17 cellular contexts compared by ENCODE assay signal in the genomic region with DNA sequence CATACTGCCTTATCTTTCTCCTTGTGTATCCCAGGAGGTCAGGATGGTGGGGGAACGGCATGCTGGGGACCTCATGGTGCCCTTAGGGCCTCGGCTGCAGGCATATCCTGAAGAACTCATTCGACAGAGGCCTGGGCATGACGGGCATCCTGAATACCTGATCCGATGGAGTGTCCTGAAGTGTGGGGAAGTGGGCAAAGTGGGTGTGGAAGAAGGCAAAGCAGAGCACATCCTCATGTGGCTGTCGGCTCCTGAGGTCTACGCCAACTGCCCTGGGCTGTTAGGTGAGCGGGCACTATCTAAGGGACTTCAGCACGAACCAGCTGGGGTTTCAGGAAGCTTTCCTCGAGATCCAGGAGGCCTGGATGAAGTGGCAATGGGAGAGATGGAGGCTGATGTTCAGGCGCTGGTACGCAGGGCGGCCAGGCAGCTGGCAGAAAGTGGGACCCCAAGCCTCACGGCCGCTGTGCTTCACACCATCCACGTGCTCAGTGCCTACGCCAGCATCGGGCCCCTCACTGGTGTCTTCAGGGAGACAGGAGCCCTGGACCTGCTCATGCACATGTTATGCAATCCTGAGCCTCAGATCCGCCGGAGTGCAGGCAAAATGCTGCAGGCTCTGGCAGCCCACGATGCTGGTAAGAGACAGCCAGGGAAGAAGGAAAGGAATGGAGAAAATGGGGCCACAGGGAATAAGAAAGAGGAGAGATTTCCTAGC. TPM values are rescaled to one million over a fixed set of nuclear protein-coding genes. Genes with fewer than 3 reads are reported as not detected.
A peak's percentile ranks its signal among the peaks of the same experiment; 100 is the strongest.
DNase-seq lines count a peak whose midpoint lies in the region; ATAC-seq and TF ChIP-seq lines count a peak whose summit lies in the region.
"Had no signal": no experiment of that assay in that cellular context is flagged by ENCODE, and none has a peak within 500 bp of the region (broad histone marks: within the 10 kb centered on the region; RNA-seq: fewer than 3 reads in every experiment).

No MANE protein-coding gene starts in this region.

- peaks cover 0 to 3% of the 10 kb centered on the region in 2 donors for H3K9me3 ChIP-seq in neuronal stem cell (replicated peaks in 1 of 2; ENCODE audit: control insufficient read depth in 2 of 2, insufficient read depth in 1 of 2, low read depth in 1 of 2, low read length in 2 of 2)

- no peak overlapping the region for H3K4ac ChIP-seq in neuronal stem cell (ENCODE audit: low read length)

- H3K18ac ChIP-seq in neuronal stem cell (ENCODE audit: low read length), result no peak overlapping the region

- DNase-seq in T-helper 2 cell treated with Interferon-gamma antibody and Interleukin-4, amounts not matched to agents 5 μg/mL and 100 μg/mL, for 36 hours (ENCODE audit: low spot score), result no peak
- DNase-seq in T-helper 2 cell (no peak), dorsolateral prefrontal cortex (peak in 7 of 10 donors; percentile 39 to 76 (median 62)), neuronal stem cell (ENCODE audit: low spot score) (no peak), SK-N-DZ (ENCODE audit: low spot score) (no peak), NCI-H2171 (lab: John Stamatoyannopoulos, UW) (no peak)
- DNase-seq: activated CD4-positive, alpha-beta T cell treated with anti-CD3 and anti-CD28 coated beads for 4 hours; activated naive CD4-positive, alpha-beta T cell treated with anti-CD3 and anti-CD28 coated beads, Interleukin-2, amount 50 U/mL, for 16 hours; NCI-H2081 treated with DMSO at 0.1 percent for 48 hours; NCI-H82; stimulated activated CD4-positive, alpha-beta T cell treated with anti-CD3 and anti-CD28 coated beads, Interleukin-1b, Interleukin-23, amount 100 ng/mL, for 48 hours had no signal

- peak overlapping the region; percentile 45 for H3K4me3 Mint-ChIP-seq in T-helper 2 cell treated with Interferon-gamma antibody and Interleukin-4, amounts not matched to agents 5 μg/mL and 100 μg/mL, for 36 hours
- peak overlapping the region in 3 of 4 donors; percentile 70 to 84 (median 76) for H3K4me3 Mint-ChIP-seq in IgD-negative memory B cell

- peaks cover 7 to 10% of the 10 kb centered on the region in 2 donors for H3K4me1 ChIP-seq in neuronal stem cell (ENCODE audit: control insufficient read depth in 2 of 2, insufficient read depth in 1 of 2, low read depth in 1 of 2, low read length in 2 of 2)

- no peaks in the 10 kb centered on the region for H3K79me1 ChIP-seq in neuronal stem cell (ENCODE audit: low read depth, low read length)

- WGBS in neuronal stem cell (ENCODE audit: extremely low coverage in 2 of 2, insufficient read length in 2 of 2, insufficient replicate concordance in 1 of 2), 2 donors, result no CpG with 5 or more reads among the region's 21 CpGs

- H3K14ac ChIP-seq in neuronal stem cell (ENCODE audit: low read length), result no peak overlapping the region

- ATAC-seq in HG03520 (IDR thresholded peaks at IDR 0.05; ENCODE audit: unreplicated experiment), result no peak
- ATAC-seq: GM12878 had no signal

- no peak overlapping the region for H2AK5ac ChIP-seq in neuronal stem cell (ENCODE audit: low read depth, low read length)

- H3K9ac ChIP-seq in neuronal stem cell (ENCODE audit: low read depth, low read length, poor library complexity), result peak overlapping the region; percentile 54

- H3K27ac ChIP-seq in dorsolateral prefrontal cortex (peak overlapping the region in 47 of 59 donors; percentile 7 to 81 (median 61)), neuronal stem cell (replicated peaks; ENCODE audit: low read length) (no peak overlapping the region)

- H3K23ac ChIP-seq in neuronal stem cell (ENCODE audit: low read depth, low read length, poor library complexity), result peak overlapping the region; percentile 49

- H2BK120ac ChIP-seq in neuronal stem cell (ENCODE audit: low read depth, low read length), result no peak overlapping the region

- no peak overlapping the region for H2BK15ac ChIP-seq in neuronal stem cell (ENCODE audit: low read length)

- H3K27me3 Mint-ChIP-seq in T-helper 2 cell treated with Interferon-gamma antibody and Interleukin-4, amounts not matched to agents 5 μg/mL and 100 μg/mL, for 36 hours (ENCODE audit: low read depth), result no peaks in the 10 kb centered on the region
- no peaks in the 10 kb centered on the region for H3K27me3 Mint-ChIP-seq in IgD-negative memory B cell

- no peak overlapping the region for H3K27ac Mint-ChIP-seq in T-helper 2 cell treated with Interferon-gamma antibody and Interleukin-4, amounts not matched to agents 5 μg/mL and 100 μg/mL, for 36 hours
- H3K27ac Mint-ChIP-seq in IgD-negative memory B cell, result peak overlapping the region in 1 of 3 donors; percentile 85

- H2BK12ac ChIP-seq in neuronal stem cell (ENCODE audit: low read length), result no peak overlapping the region

- intact Hi-C loops in dorsolateral prefrontal cortex (cut with DNase I), result loop anchor here (5.0 to 10.0 kb wide), 3 partner anchors 43 to 320 kb away; partner anchors contain the start of gene DNPH1 (in 1 of the 2)

- no peaks in the 10 kb centered on the region for H3K9me3 Mint-ChIP-seq in T-helper 2 cell treated with Interferon-gamma antibody and Interleukin-4, amounts not matched to agents 5 μg/mL and 100 μg/mL, for 36 hours
- H3K9me3 Mint-ChIP-seq in IgD-negative memory B cell, result no peaks in the 10 kb centered on the region

- H3K4me2 ChIP-seq in neuronal stem cell (ENCODE audit: insufficient read depth, low read length, poor library complexity, severe bottlenecking), result no peak overlapping the region

- peaks cover 23 to 62% of the 10 kb centered on the region in 2 donors for H3K36me3 ChIP-seq in neuronal stem cell (replicated peaks in 1 of 2; ENCODE audit: control insufficient read depth in 2 of 2, insufficient read depth in 2 of 2, low read length in 2 of 2)

- peaks cover 38% of the 10 kb centered on the region for H3K4me1 Mint-ChIP-seq in T-helper 2 cell treated with Interferon-gamma antibody and Interleukin-4, amounts not matched to agents 5 μg/mL and 100 μg/mL, for 36 hours (ENCODE audit: low read depth)
- peaks cover 30 to 41% (median 32%) of the 10 kb centered on the region in 3 donors for H3K4me1 Mint-ChIP-seq in IgD-negative memory B cell

- no peak overlapping the region for H4K8ac ChIP-seq in neuronal stem cell (ENCODE audit: low read depth, low read length)

- no peak for TF ChIP-seq CTCF in dorsolateral prefrontal cortex (IDR thresholded peaks at IDR 0.05 in 54 of 56, conservative IDR thresholded peaks at IDR 0.05 in 2 of 56; ENCODE audit: low read depth in 1 of 56, partially characterized antibody in 56 of 56)

- peak overlapping the region; percentile 77 for H2BK5ac ChIP-seq in neuronal stem cell (ENCODE audit: low read length)

- no peak overlapping the region for H4K91ac ChIP-seq in neuronal stem cell (ENCODE audit: low read depth, low read length, poor library complexity)

- H3K4me3 ChIP-seq in dorsolateral prefrontal cortex (peak overlapping the region in 25 of 59 donors; percentile 0 to 89 (median 11)), neuronal stem cell (ENCODE audit: low read length in 2 of 2) (no peak overlapping the region)
- H3K4me3 ChIP-seq: GM12878 had no signal

- no peak overlapping the region for H2AFZ ChIP-seq in neuronal stem cell (ENCODE audit: low read length)

- peaks cover 24% of the 10 kb centered on the region for H3K36me3 Mint-ChIP-seq in T-helper 2 cell treated with Interferon-gamma antibody and Interleukin-4, amounts not matched to agents 5 μg/mL and 100 μg/mL, for 36 hours (ENCODE audit: low read depth)
- peaks cover 13% of the 10 kb centered on the region for H3K36me3 Mint-ChIP-seq in IgD-negative memory B cell

- H3K27me3 ChIP-seq in dorsolateral prefrontal cortex (no peaks in the 10 kb centered on the region), neuronal stem cell (ENCODE audit: control insufficient read depth in 3 of 3, insufficient read depth in 3 of 3, low read depth in 1 of 3, low read length in 3 of 3) (no peaks in the 10 kb centered on the region)

RNA-seq across cellular contexts. Expression of gene CUL9, which starts 2.4 kb away (rescaled TPM):
- polyA plus RNA-seq in IgD-negative memory B cell, result 13.1 TPM
- 100 to 1,000 TPM in 19 of 120 experiments, 10 to 100 TPM in 101; 57.4 to 123 (median 84.1) TPM for total RNA-seq in dorsolateral prefrontal cortex
- 10.3 TPM for polyA plus RNA-seq in neuronal stem cell (2013, experiment 1 of 2)
- 11.1 TPM for polyA plus RNA-seq in neuronal stem cell (2013, experiment 2 of 2)
- polyA plus RNA-seq in SK-N-DZ (2014; cell fraction: cytosol; rRNA removed), result 21.3 and 21.6 TPM in 2 replicates
- polyA plus RNA-seq in SK-N-DZ (2014; cell fraction: nucleus; rRNA removed), result 224 and 250 TPM in 2 replicates

RNA-seq across cellular contexts. Expression of gene SRF, which starts 13.4 kb away (rescaled TPM):
- 5.0 TPM for polyA plus RNA-seq in IgD-negative memory B cell
- total RNA-seq in dorsolateral prefrontal cortex, result 10 to 100 TPM; 18.4 to 31.7 (median 23.1) TPM
- 33.8 TPM for polyA plus RNA-seq in neuronal stem cell (2013, experiment 1 of 2)
- 33.2 TPM for polyA plus RNA-seq in neuronal stem cell (2013, experiment 2 of 2)
- polyA plus RNA-seq in SK-N-DZ (2014; cell fraction: cytosol; rRNA removed), result 16.7 and 20.2 TPM in 2 replicates
- polyA plus RNA-seq in SK-N-DZ (2014; cell fraction: nucleus; rRNA removed), result 21.8 and 22.7 TPM in 2 replicates

RNA-seq across cellular contexts. Expression of gene DNPH1, which starts 44.9 kb away (rescaled TPM):
- 125 TPM for polyA plus RNA-seq in IgD-negative memory B cell
- 10 to 100 TPM; 18.4 to 54.6 (median 31.2) TPM for total RNA-seq in dorsolateral prefrontal cortex
- 110 TPM for polyA plus RNA-seq in neuronal stem cell (2013, experiment 1 of 2)
- polyA plus RNA-seq in neuronal stem cell (2013, experiment 2 of 2), result 110 TPM
- 80.9 and 138 TPM in 2 replicates for polyA plus RNA-seq in SK-N-DZ (2014; cell fraction: cytosol; rRNA removed)
- 107 and 112 TPM in 2 replicates for polyA plus RNA-seq in SK-N-DZ (2014; cell fraction: nucleus; rRNA removed)

RNA-seq across cellular contexts. Expression of gene TTBK1, which starts 58.9 kb away (rescaled TPM):
- 0.04 TPM for polyA plus RNA-seq in IgD-negative memory B cell
- 10 to 100 TPM; 37.5 to 77.7 (median 63.5) TPM for total RNA-seq in dorsolateral prefrontal cortex
- polyA plus RNA-seq in neuronal stem cell (2013, experiment 1 of 2), result 1.5 TPM
- polyA plus RNA-seq in neuronal stem cell (2013, experiment 2 of 2), result 1.5 TPM
- polyA plus RNA-seq in SK-N-DZ (2014; cell fraction: cytosol; rRNA removed), result 8.0 and 9.7 TPM in 2 replicates
- 19.6 and 24.8 TPM in 2 replicates for polyA plus RNA-seq in SK-N-DZ (2014; cell fraction: nucleus; rRNA removed)
- total RNA-seq: A172, endothelial cell of umbilical vein, GM12878, RPMI7951 had no signal

Comparison
In these comparisons a context has a peak if more than half of its experiments do, and no peak if none do; other contexts are left out.
1. DNase-seq: peak in dorsolateral prefrontal cortex (7 of 10); none in T-helper 2 cell treated with Interferon-gamma antibody and Interleukin-4, amounts not matched to agents 5 μg/mL and 100 μg/mL, for 36 hours (single experiment), T-helper 2 cell (0 of 5), neuronal stem cell (single experiment), SK-N-DZ (single experiment) and NCI-H2171 (single experiment).